In the genomic region with DNA sequence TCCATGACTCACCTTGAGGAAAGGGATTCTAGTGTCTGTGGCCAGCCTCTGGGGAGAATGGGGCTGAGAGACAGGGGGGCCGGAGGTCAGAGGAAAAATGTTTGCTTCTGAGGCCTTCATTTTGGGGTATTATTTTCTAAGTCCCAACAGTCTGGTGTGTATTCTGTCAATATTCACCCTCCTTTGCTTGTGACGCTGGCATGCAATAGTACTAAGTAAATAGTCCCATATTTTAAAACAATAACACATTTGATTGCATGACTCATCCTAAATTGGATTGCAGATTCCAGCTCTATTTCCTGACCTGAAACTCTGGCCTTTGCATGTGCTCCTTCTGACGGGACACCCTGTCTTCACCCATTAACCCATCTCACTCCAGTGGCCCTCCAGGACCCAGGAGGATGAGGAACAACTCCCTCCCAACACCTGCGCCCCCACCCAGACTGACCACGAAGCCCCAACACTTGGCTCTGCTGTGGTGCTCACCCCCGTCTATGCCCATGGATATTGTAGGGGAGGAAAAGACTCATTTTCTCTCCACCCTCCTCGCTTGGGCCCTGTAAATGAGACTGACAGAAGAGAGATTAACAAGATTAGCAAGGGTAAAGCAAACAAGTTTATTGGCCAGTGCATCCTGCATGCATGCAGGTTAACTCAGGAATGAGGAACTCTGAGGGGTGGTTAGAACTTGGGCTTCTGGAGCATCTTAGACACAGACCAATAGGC, we compare ENCODE assay signal across 13 cellular contexts.
A peak's percentile ranks its signal among the peaks of the same experiment; 100 is the strongest.
DNase-seq lines count a peak whose midpoint lies in the region; ATAC-seq and TF ChIP-seq lines count a peak whose summit lies in the region.
"Had no signal": no experiment of that assay in that cellular context is flagged by ENCODE, and none has a peak within 500 bp of the region (broad histone marks: within the 10 kb centered on the region; RNA-seq: fewer than 3 reads in every experiment).

No MANE protein-coding gene starts in this region.

- peak overlapping the region; percentile 36 for H2BK120ac ChIP-seq in trophoblast cell (ENCODE audit: insufficient read depth, low read length, poor library complexity)

- no peak for TF ChIP-seq POLR2A in esophagus squamous epithelium (IDR thresholded peaks at IDR 0.05)

- no peak overlapping the region for H2BK5ac ChIP-seq in trophoblast cell (ENCODE audit: low read depth, low read length, poor library complexity)

- peak overlapping the region; percentile 59 for H2BK12ac ChIP-seq in trophoblast cell (ENCODE audit: low read length)

- H3K4me2 ChIP-seq in trophoblast cell (ENCODE audit: low read length): no peak overlapping the region

- H2AFZ ChIP-seq in trophoblast cell (ENCODE audit: insufficient read depth, low read length, poor library complexity): no peak overlapping the region

- ATAC-seq in HG03469 (IDR thresholded peaks at IDR 0.05; ENCODE audit: unreplicated experiment): no peak
- no peak for ATAC-seq in HG02885 (IDR thresholded peaks at IDR 0.05; ENCODE audit: poor library complexity, unreplicated experiment)

- H3K27ac ChIP-seq in SJSA1 (peak overlapping the region; percentile 70), esophagus squamous epithelium (peak overlapping the region; percentile 41 to 84 (median 75)), trophoblast cell (ENCODE audit: low read depth, low read length) (no peak overlapping the region)

- H4K12ac ChIP-seq in trophoblast cell (ENCODE audit: low read depth, low read length): no peak overlapping the region

- no peak overlapping the region for H3K23ac ChIP-seq in trophoblast cell (ENCODE audit: low read length)

- peak overlapping the region; percentile 63 for H3K14ac ChIP-seq in trophoblast cell (ENCODE audit: low read length)

- H3K4ac ChIP-seq in trophoblast cell (ENCODE audit: low read depth, low read length): no peak overlapping the region

- peak overlapping the region; percentile 54 for H3K18ac ChIP-seq in trophoblast cell (ENCODE audit: low read length)

- H4K91ac ChIP-seq in trophoblast cell (ENCODE audit: low read depth, low read length): peak overlapping the region; percentile 63

- H3K79me2 ChIP-seq in trophoblast cell (ENCODE audit: control insufficient read depth, insufficient read depth, low read length, poor library complexity): peaks cover 2% of the 10 kb centered on the region

- H3K4me3 ChIP-seq in SJSA1 (no peak overlapping the region), esophagus squamous epithelium (no peak overlapping the region), trophoblast cell (ENCODE audit: low read depth, low read length) (no peak overlapping the region)
- H3K4me3 ChIP-seq: heart left ventricle had no signal

- intact Hi-C loops in esophagus squamous epithelium (cut with DNase I): no loop called here

- peak; percentile 53 for DNase-seq in AG20443 (ENCODE audit: low spot score)
- DNase-seq in SJSA1 (ENCODE audit: low read depth in 1 of 2, low spot score in 2 of 2): peak; percentile 60 to 79
- no peak for DNase-seq in esophagus squamous epithelium (lab: John Stamatoyannopoulos, UW)
- no peak for DNase-seq in trophoblast cell
- no peak for DNase-seq in activated T-cell treated with anti-CD3 and anti-CD28 coated beads for 4 hours
- no peak for DNase-seq in cerebellar cortex (ENCODE audit: low spot score)
- DNase-seq: activated CD4-positive, alpha-beta T cell treated with anti-CD3 and anti-CD28 coated beads for 4 hours; CD4-positive, CD25-positive, alpha-beta regulatory T cell; heart left ventricle; NCI-H1436; nephron progenitor cell had no signal

- WGBS in esophagus squamous epithelium, 2 donors: 61 to 63% methylated on average over 4 to 6 of the region's 7 CpGs
- no CpG with 5 or more reads among the region's 7 CpGs for WGBS in trophoblast cell (ENCODE audit: extremely low coverage, insufficient coverage, insufficient read length)

- H3K9ac ChIP-seq in trophoblast cell (ENCODE audit: low read length): no peak overlapping the region

- peak overlapping the region; percentile 43 for H4K8ac ChIP-seq in trophoblast cell (ENCODE audit: low read depth, low read length)

- H3K27me3 ChIP-seq in SJSA1 (replicated peaks): no peaks in the 10 kb centered on the region
- H3K27me3 ChIP-seq in esophagus squamous epithelium: no peaks in the 10 kb centered on the region
- H3K27me3 ChIP-seq in trophoblast cell (ENCODE audit: insufficient read depth, low read length): no peaks in the 10 kb centered on the region
- H3K27me3 ChIP-seq: heart left ventricle had no signal

- H3K9me3 ChIP-seq in SJSA1 (replicated peaks): no peaks in the 10 kb centered on the region
- H3K9me3 ChIP-seq in esophagus squamous epithelium: no peaks in the 10 kb centered on the region
- no peaks in the 10 kb centered on the region for H3K9me3 ChIP-seq in trophoblast cell (ENCODE audit: insufficient read depth, low read depth, low read length)
- H3K9me3 ChIP-seq: heart left ventricle had no signal

- no peaks in the 10 kb centered on the region for H3K36me3 ChIP-seq in SJSA1
- no peaks in the 10 kb centered on the region for H3K36me3 ChIP-seq in esophagus squamous epithelium
- no peaks in the 10 kb centered on the region for H3K36me3 ChIP-seq in trophoblast cell (ENCODE audit: control insufficient read depth in 1 of 2, insufficient read depth in 2 of 2, low read length in 2 of 2)
- H3K36me3 ChIP-seq: heart left ventricle had no signal

- peaks cover 6% of the 10 kb centered on the region for H3K79me1 ChIP-seq in trophoblast cell (ENCODE audit: low read length)

- no peak for TF ChIP-seq CTCF in esophagus squamous epithelium (IDR thresholded peaks at IDR 0.05)

- H2AK5ac ChIP-seq in trophoblast cell (ENCODE audit: low read length): peak overlapping the region; percentile 39

- H3K4me1 ChIP-seq in SJSA1 (replicated peaks) (peaks cover 50% of the 10 kb centered on the region), esophagus squamous epithelium (peaks cover 0 to 55% (median 33%) of the 10 kb centered on the region in 3 donors), trophoblast cell (ENCODE audit: control insufficient read depth in 1 of 2, insufficient read depth in 2 of 2, low read length in 2 of 2) (peaks cover 3 to 12% of the 10 kb centered on the region in 2 experiments)

Comparison
In these comparisons a context has a peak if more than half of its experiments do, and no peak if none do; other contexts are left out.
1. DNase-seq: peak in AG20443 (single experiment) and SJSA1 (2 of 2); none in esophagus squamous epithelium (single experiment), trophoblast cell (0 of 2), activated T-cell treated with anti-CD3 and anti-CD28 coated beads for 4 hours (single experiment) and cerebellar cortex (single experiment).